ENCODE assay signal across 1 cellular context in genomic region chr19:45681391-45682015, GRCh38.
TF ChIP-seq lines count a peak whose summit lies in the region.

No MANE protein-coding gene starts in this region.

TF ChIP-seq in K562, 482 proteins besides CTCF, POLR2A, EP300 and RAD21 (continued from another document and continues in another):
- TF ChIP-seq BRD4 (IDR thresholded peaks at IDR 0.05) (no peak), IRF9 (tag; IDR thresholded peaks at IDR 0.05) (no peak), PHF21A (IDR thresholded peaks at IDR 0.05; ENCODE audit: borderline replicate concordance, low read depth) (no peak), TFE3 (CRISPR knock-in tag; IDR thresholded peaks at IDR 0.05) (no peak), BCOR (IDR thresholded peaks at IDR 0.05) (0 out of 2 replicates have a peak, but pooled peaks have one; percentile 11), ZNF121 (CRISPR knock-in tag; conservative IDR thresholded peaks at IDR 0.05) (no peak), BRD9 (IDR thresholded peaks at IDR 0.05; ENCODE audit: low read depth, partially characterized antibody) (no peak), ELF1 (tag; IDR thresholded peaks at IDR 0.05) (peak; percentile 61; the same call in 1 of the 2 replicates), FOXJ2 (tag; IDR thresholded peaks at IDR 0.05) (no peak), STAT6 (CRISPR knock-in tag; IDR thresholded peaks at IDR 0.05) (no peak), ARHGAP35 (IDR thresholded peaks at IDR 0.05; ENCODE audit: partially characterized antibody) (no peak), MLLT1 (IDR thresholded peaks at IDR 0.05) (peak in 1 of 2 experiments; percentile 68; a peak in 1 of 4 replicates), CC2D1A (IDR thresholded peaks at IDR 0.05) (no peak), PHF8 (IDR thresholded peaks at IDR 0.05; ENCODE audit: borderline replicate concordance, low read length) (no peak), POLR2AphosphoS2 (IDR thresholded peaks at IDR 0.05; ENCODE audit: low read length) (0 out of 2 replicates have a peak, but pooled peaks have one; percentile 83), ZFP36 (IDR thresholded peaks at IDR 0.05; ENCODE audit: low read depth, low read length, partially characterized antibody) (peak; percentile 15), KLF13 (tag; IDR thresholded peaks at IDR 0.05; ENCODE audit: borderline replicate concordance, low read depth) (0 out of 2 replicates have a peak, but pooled peaks have one; percentile 24), ZNF354B (CRISPR knock-in tag; IDR thresholded peaks at IDR 0.05) (no peak), FIP1L1 (IDR thresholded peaks at IDR 0.05; ENCODE audit: low read depth, low read length, poor library complexity, severe bottlenecking) (peak; percentile 66), JUN (IDR thresholded peaks at IDR 0.05; ENCODE audit: borderline replicate concordance, low read depth, low read length) (peak; percentile 40; the same call in 1 of the 2 replicates), JUN (CRISPR knock-in tag; IDR thresholded peaks at IDR 0.05; ENCODE audit: borderline replicate concordance) (no peak), HLTF (IDR thresholded peaks at IDR 0.05) (no peak), HMGXB4 (CRISPR knock-in tag; IDR thresholded peaks at IDR 0.05) (no peak), KAT7 (CRISPR knock-in tag; IDR thresholded peaks at IDR 0.05; ENCODE audit: borderline replicate concordance) (0 out of 2 replicates have a peak, but pooled peaks have one; percentile 20), HIVEP1 (CRISPR knock-in tag; IDR thresholded peaks at IDR 0.05) (no peak), EHMT2 (IDR thresholded peaks at IDR 0.05) (no peak), PURB (CRISPR knock-in tag; IDR thresholded peaks at IDR 0.05; ENCODE audit: low read depth) (no peak), PHF20 (IDR thresholded peaks at IDR 0.05; ENCODE audit: partially characterized antibody) (no peak), ZBTB2 (IDR thresholded peaks at IDR 0.05) (peak; percentile 54; the same call in 1 of the 2 replicates), NFE2 (IDR thresholded peaks at IDR 0.05; ENCODE audit: low read depth) (no peak), RBM25 (IDR thresholded peaks at IDR 0.05; ENCODE audit: low read depth, low read length, severe bottlenecking) (no peak), ZFP91 (CRISPR knock-in tag; IDR thresholded peaks at IDR 0.05) (no peak), ILK (tag; IDR thresholded peaks at IDR 0.05; ENCODE audit: borderline replicate concordance, low read depth) (no peak), ZNF316 (IDR thresholded peaks at IDR 0.05) (no peak), ZNF75A (CRISPR knock-in tag; IDR thresholded peaks at IDR 0.05) (no peak), STAG1 (CRISPR knock-in tag; IDR thresholded peaks at IDR 0.05; ENCODE audit: borderline replicate concordance) (peak; percentile 14; the same call in 1 of the 2 replicates), GTF3C2 (IDR thresholded peaks at IDR 0.05; ENCODE audit: borderline replicate concordance, extremely low read depth, insufficient read length) (no peak), ZNF764 (CRISPR knock-in tag; IDR thresholded peaks at IDR 0.05; ENCODE audit: low read depth) (no peak), POLR2B (IDR thresholded peaks at IDR 0.05; ENCODE audit: low read depth, partially characterized antibody) (no peak), NCOA1 (IDR thresholded peaks at IDR 0.05; ENCODE audit: low read depth) (no peak), ZNF507 (tag; conservative IDR thresholded peaks at IDR 0.05) (no peak), PATZ1 (CRISPR knock-in tag; IDR thresholded peaks at IDR 0.05; ENCODE audit: borderline replicate concordance) (no peak), SRSF3 (IDR thresholded peaks at IDR 0.05; ENCODE audit: insufficient read depth, low read length) (no peak), SMAD2 (IDR thresholded peaks at IDR 0.05; ENCODE audit: low read depth, low read length) (no peak), ILF3 (IDR thresholded peaks at IDR 0.05; ENCODE audit: borderline replicate concordance) (no peak), ZNF695 (CRISPR knock-in tag; IDR thresholded peaks at IDR 0.05) (no peak), ZNF699 (CRISPR knock-in tag; IDR thresholded peaks at IDR 0.05; ENCODE audit: insufficient replicate concordance) (no peak), SIN3A (IDR thresholded peaks at IDR 0.05; ENCODE audit: borderline replicate concordance in 2 of 2, control insufficient read depth in 1 of 2, low read depth in 2 of 2, low read length in 2 of 2) (no peak), SRSF9 (IDR thresholded peaks at IDR 0.05; ENCODE audit: borderline replicate concordance, low read depth, low read length) (no peak), ATF2 (CRISPR knock-in tag; IDR thresholded peaks at IDR 0.05) (no peak)
